In genomic region chr6:148577687-148578488, GRCh38 we compare ENCODE assay signal across 8 cellular contexts.
DNase-seq lines count a peak whose midpoint lies in the region; TF ChIP-seq lines count a peak whose summit lies in the region.

No MANE protein-coding gene starts in this region.

- peaks cover 0 to 13% (median 4%) of the 10 kb centered on the region in 4 donors for H3K4me1 ChIP-seq in sigmoid colon

- TF ChIP-seq CTCF in astrocyte of the spinal cord (IDR thresholded peaks at IDR 0.05; ENCODE audit: low read depth, low read length) (peak; percentile 84), sigmoid colon (IDR thresholded peaks at IDR 0.05) (peak; percentile 81 to 91 (median 84))

- in situ Hi-C loops in KBM-7 (cut with MboI; ENCODE audit: low pct_unique_long_range_greater_than_20kb, low sequenced_read_pairs), result loop anchor here (25.0 kb wide), 1 partner anchor 384 kb away; no protein-coding TSS in a partner anchor
- in situ Hi-C loops in astrocyte of the spinal cord (cut with HindIII; ENCODE audit: low sequenced_read_pairs), result no loop called here

- H3K27ac ChIP-seq in sigmoid colon, result peak overlapping the region in 1 of 4 donors; percentile 27

- no peaks in the 10 kb centered on the region for H3K27me3 ChIP-seq in sigmoid colon

- no peaks in the 10 kb centered on the region for H3K9me3 ChIP-seq in sigmoid colon

- WGBS in sigmoid colon, 2 donors, result 1 to 8% methylated on average over 7 of the region's 7 CpGs

- no peak for TF ChIP-seq POLR2A in sigmoid colon (IDR thresholded peaks at IDR 0.05)

- DNase-seq in activated gamma-delta T cell treated with Interleukin-2 at 50 U/mL for 16 hours (peak; percentile 27), activated gamma-delta T cell (lab: John Stamatoyannopoulos, UW) (no peak), GOT3 (lab: John Stamatoyannopoulos, UW) (peak; percentile 10), KBM-7 (peak; percentile 78), SHP77 (lab: John Stamatoyannopoulos, UW) (peak; percentile 44 to 69), astrocyte of the spinal cord (ENCODE audit: low read depth, low spot score) (peak; percentile 82), hepatic stellate cell (ENCODE audit: low spot score) (peak; percentile 72), sigmoid colon (peak; percentile 92)

- intact Hi-C loops in sigmoid colon (cut with DNase I), result loop anchor here (1.0 to 10.0 kb wide), 3 partner anchors 169 to 857 kb away; partner anchors contain the start of gene UST

- no peak overlapping the region for H3K4me3 ChIP-seq in astrocyte of the spinal cord (ENCODE audit: low read depth, low read length)
- no peak overlapping the region for H3K4me3 ChIP-seq in sigmoid colon

- H3K36me3 ChIP-seq in sigmoid colon, result no peaks in the 10 kb centered on the region

- TF ChIP-seq EP300 in sigmoid colon (IDR thresholded peaks at IDR 0.05), result no peak
